In the genomic region with DNA sequence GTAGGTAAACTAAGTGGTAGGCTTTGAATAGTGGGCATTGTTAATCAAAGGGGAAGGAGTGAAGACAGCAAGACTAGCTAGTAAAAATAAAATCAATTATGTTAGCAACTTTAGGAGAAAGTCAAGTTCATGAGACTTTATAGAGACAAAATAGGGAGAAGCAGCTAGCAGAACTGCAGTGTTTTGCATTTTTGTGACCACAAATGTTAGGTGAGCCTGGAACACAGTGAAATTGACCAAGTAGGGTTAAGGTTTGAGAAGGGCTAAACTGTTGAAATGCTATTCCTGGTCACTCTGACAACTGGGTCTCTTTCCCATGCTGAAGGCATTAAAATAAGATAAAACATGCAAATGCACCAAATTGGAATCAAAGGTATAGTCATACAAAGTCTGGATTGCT, we compare ENCODE assay signal across 1 cellular context.
TF ChIP-seq lines count a peak whose summit lies in the region.

No MANE protein-coding gene starts in this region.

TF ChIP-seq in SK-N-SH, 30 proteins besides CTCF, POLR2A, EP300 and RAD21 (continued from another document):
- no peak for TF ChIP-seq USF1 (IDR thresholded peaks at IDR 0.05; ENCODE audit: borderline replicate concordance, low read depth)
- TF ChIP-seq NRF1 (IDR thresholded peaks at IDR 0.05; ENCODE audit: low read depth, low read length) = no peak
- TF ChIP-seq, protein P1, sequence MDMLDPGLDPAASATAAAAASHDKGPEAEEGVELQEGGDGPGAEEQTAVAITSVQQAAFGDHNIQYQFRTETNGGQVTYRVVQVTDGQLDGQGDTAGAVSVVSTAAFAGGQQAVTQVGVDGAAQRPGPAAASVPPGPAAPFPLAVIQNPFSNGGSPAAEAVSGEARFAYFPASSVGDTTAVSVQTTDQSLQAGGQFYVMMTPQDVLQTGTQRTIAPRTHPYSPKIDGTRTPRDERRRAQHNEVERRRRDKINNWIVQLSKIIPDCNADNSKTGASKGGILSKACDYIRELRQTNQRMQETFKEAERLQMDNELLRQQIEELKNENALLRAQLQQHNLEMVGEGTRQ (IDR thresholded peaks at IDR 0.05; ENCODE audit: borderline replicate concordance, low read depth, low read length) = no peak
- TF ChIP-seq, protein P2, sequence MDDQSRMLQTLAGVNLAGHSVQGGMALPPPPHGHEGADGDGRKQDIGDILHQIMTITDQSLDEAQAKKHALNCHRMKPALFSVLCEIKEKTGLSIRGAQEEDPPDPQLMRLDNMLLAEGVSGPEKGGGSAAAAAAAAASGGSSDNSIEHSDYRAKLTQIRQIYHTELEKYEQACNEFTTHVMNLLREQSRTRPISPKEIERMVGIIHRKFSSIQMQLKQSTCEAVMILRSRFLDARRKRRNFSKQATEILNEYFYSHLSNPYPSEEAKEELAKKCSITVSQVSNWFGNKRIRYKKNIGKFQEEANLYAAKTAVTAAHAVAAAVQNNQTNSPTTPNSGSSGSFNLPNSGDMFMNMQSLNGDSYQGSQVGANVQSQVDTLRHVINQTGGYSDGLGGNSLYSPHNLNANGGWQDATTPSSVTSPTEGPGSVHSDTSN (IDR thresholded peaks at IDR 0.05) = no peak
- no peak for TF ChIP-seq EZH2phosphoT487 (IDR thresholded peaks at IDR 0.05; ENCODE audit: borderline replicate concordance, low read depth)
- no peak for TF ChIP-seq NFIC (IDR thresholded peaks at IDR 0.05; ENCODE audit: borderline replicate concordance)
- TF ChIP-seq MXI1 (IDR thresholded peaks at IDR 0.05; ENCODE audit: low read depth, low read length) = no peak
- TF ChIP-seq FOSL2 (IDR thresholded peaks at IDR 0.05; ENCODE audit: borderline replicate concordance, low read depth) = no peak
- TF ChIP-seq JUND (IDR thresholded peaks at IDR 0.05) = no peak
- TF ChIP-seq MAX (IDR thresholded peaks at IDR 0.05; ENCODE audit: low read depth) = no peak
- no peak for TF ChIP-seq TEAD4 (IDR thresholded peaks at IDR 0.05; ENCODE audit: borderline replicate concordance, insufficient read depth)
- no peak for TF ChIP-seq TCF12 (IDR thresholded peaks at IDR 0.05)
- TF ChIP-seq RCOR1 (IDR thresholded peaks at IDR 0.05; ENCODE audit: low read length) = no peak
- TF ChIP-seq FOXJ3 (CRISPR knock-in tag; IDR thresholded peaks at IDR 0.05) = no peak
TF ChIP-seq in SK-N-SH: peak in this region for 0.
